17 cellular contexts compared by ENCODE assay signal in genomic region chr11:123587559-123587958, GRCh38.
"Had no signal": no experiment of that assay in that cellular context is flagged by ENCODE, and none has a peak within 500 bp of the region (broad histone marks: within the 10 kb centered on the region; RNA-seq: fewer than 3 reads in every experiment).

No MANE protein-coding gene starts in this region.

- H3K4me3 ChIP-seq: esophagus muscularis mucosa, gastroesophageal sphincter, heart left ventricle, ovary, right lobe of liver, smooth muscle cell had no signal

- H3K27ac ChIP-seq: esophagus muscularis mucosa, gastroesophageal sphincter, heart left ventricle, ovary, right lobe of liver, WERI-Rb-1 had no signal

- H3K4me1 ChIP-seq: right lobe of liver had no signal

- H3K27me3 ChIP-seq: esophagus muscularis mucosa, gastroesophageal sphincter, heart left ventricle, ovary, right lobe of liver had no signal

- DNase-seq: activated CD4-positive, alpha-beta T cell treated with anti-CD3 and anti-CD28 coated beads for 1 hour; activated CD4-positive, alpha-beta T cell treated with anti-CD3 and anti-CD28 coated beads, Interleukin-2, amount 50 U/mL, for 48 hours; activated naive CD4-positive, alpha-beta T cell; anterior cingulate cortex; effector memory CD4-positive, alpha-beta T cell; heart left ventricle; immature natural killer cell; natural killer cell; ovary; stimulated activated CD4-positive, alpha-beta T cell treated with anti-CD3 and anti-CD28 coated beads, Interleukin-4, amount 100 ng/mL, for 1 hour; stimulated activated naive CD8-positive, alpha-beta T cell treated with anti-CD3 and anti-CD28 coated beads, Interleukin-15, amount 100 ng/mL, for 72 hours; T-helper 2 cell; WERI-Rb-1 had no signal

- H3K4me2 ChIP-seq: smooth muscle cell had no signal

- ATAC-seq: gastroesophageal sphincter; heart left ventricle; natural killer cell; stimulated activated naive CD8-positive, alpha-beta T cell treated with anti-CD3 and anti-CD28 coated beads, Interleukin-15, amount 100 ng/mL, for 72 hours had no signal

- H3K36me3 ChIP-seq: gastroesophageal sphincter, ovary, right lobe of liver had no signal

- H3K9me3 ChIP-seq: esophagus muscularis mucosa, gastroesophageal sphincter, heart left ventricle, ovary, right lobe of liver had no signal
